19 cellular contexts compared by ENCODE assay signal in genomic region chr11:75044381-75045170, GRCh38. TPM values are rescaled to one million over a fixed set of nuclear protein-coding genes. Genes with fewer than 3 reads are reported as not detected.
"Had no signal": no experiment of that assay in that cellular context is flagged by ENCODE, and none has a peak within 500 bp of the region (broad histone marks: within the 10 kb centered on the region; RNA-seq: fewer than 3 reads in every experiment).

No MANE protein-coding gene starts in this region.

RNA-seq across cellular contexts. Expression of gene OR2AT4, which starts 52.1 kb away (rescaled TPM):
- total RNA-seq: dermis blood vessel endothelial cell; esophagus squamous epithelium; heart right ventricle; kidney epithelial cell; left cardiac atrium; left lung; lower leg skin; lung microvascular endothelial cell; mesenteric fat pad; myocyte; naive thymus-derived CD8-positive, alpha-beta T cell; ovary; psoas muscle; right cardiac atrium; sigmoid colon; skeletal muscle tissue; spleen; upper lobe of right lung; uterus had no signal
- polyA plus RNA-seq: heart right ventricle; naive thymus-derived CD8-positive, alpha-beta T cell; psoas muscle; right cardiac atrium; sigmoid colon; spleen had no signal
